In the genomic region with DNA sequence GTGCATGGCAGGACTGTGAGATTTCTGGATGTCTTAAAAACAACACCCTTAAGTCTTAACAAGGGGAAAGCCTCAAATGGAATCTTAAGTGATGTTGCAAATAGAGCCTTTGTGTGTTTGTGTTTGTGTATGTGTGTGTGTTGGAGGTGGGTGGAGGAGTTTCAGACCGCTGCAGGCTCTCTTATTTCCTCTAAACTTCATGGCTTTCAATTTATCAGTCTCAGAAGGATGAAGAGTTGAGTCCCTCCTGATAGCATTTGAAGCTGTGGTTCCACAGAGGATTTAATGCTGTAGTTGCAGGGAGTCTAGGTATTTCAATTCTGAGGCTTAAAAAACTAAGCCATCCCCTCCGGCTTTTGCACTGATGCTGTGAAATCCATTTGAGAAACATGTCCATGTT, we compare ENCODE assay signal across 29 cellular contexts. TPM values are rescaled to one million over a fixed set of nuclear protein-coding genes. Genes with fewer than 3 reads are reported as not detected.
A peak's percentile ranks its signal among the peaks of the same experiment; 100 is the strongest.
DNase-seq lines count a peak whose midpoint lies in the region; ATAC-seq and TF ChIP-seq lines count a peak whose summit lies in the region.
"Had no signal": no experiment of that assay in that cellular context is flagged by ENCODE, and none has a peak within 500 bp of the region (broad histone marks: within the 10 kb centered on the region; RNA-seq: fewer than 3 reads in every experiment).

No MANE protein-coding gene starts in this region.

- no peak overlapping the region for H3K9ac ChIP-seq in mammary epithelial cell (ENCODE audit: insufficient read depth, low read length)
- H3K9ac ChIP-seq in PC-3 (ENCODE audit: low read length), result no peak overlapping the region
- H3K9ac ChIP-seq: BLaER1, parathyroid adenoma had no signal

- H3K27ac ChIP-seq in mammary epithelial cell (ENCODE audit: insufficient read depth, low read depth, low read length), result no peak overlapping the region
- H3K27ac ChIP-seq in breast epithelium, result no peak overlapping the region
- no peak overlapping the region for H3K27ac ChIP-seq in PC-3 (ENCODE audit: low read length)
- no peak overlapping the region for H3K27ac ChIP-seq in dorsolateral prefrontal cortex
- H3K27ac ChIP-seq: ascending aorta, BLaER1, parathyroid adenoma, Peyer's patch, right atrium auricular region had no signal

- no peak for DNase-seq in mammary epithelial cell
- no peak for DNase-seq in breast epithelium (ENCODE audit: low spot score in 2 of 2)
- no peak for DNase-seq in activated T-helper 1 cell treated with anti-CD3 and anti-CD28 coated beads, Interleukin-12 subunit alpha, Interleukin-12 subunit beta, Interleukin-2, Interleukin-4 antibody, amounts not matched to agents 30 ng/mL and 10 ng/mL and 1 ng/mL, durations not matched to agents 14 hours and 24 hours and 36 hours (ENCODE audit: low spot score)
- DNase-seq in memory B cell (ENCODE audit: low spot score in 2 of 2), result no peak
- DNase-seq in PC-3, result no peak
- DNase-seq in NCI-H146 treated with DMSO at 0.1 percent for 48 hours (lab: John Stamatoyannopoulos, UW; ENCODE audit: unreplicated experiment), result no peak
- no peak for DNase-seq in dorsolateral prefrontal cortex
- no peak for DNase-seq in NCI-H748 treated with DMSO at 0.1 percent for 48 hours (lab: John Stamatoyannopoulos, UW)
- DNase-seq: activated CD4-positive, alpha-beta T cell treated with anti-CD3 and anti-CD28 coated beads for 36 hours; activated naive CD4-positive, alpha-beta T cell treated with anti-CD3 and anti-CD28 coated beads, Interleukin-2, amount 50 U/mL, for 16 hours; activated T-cell treated with anti-CD3 and anti-CD28 coated beads, Interleukin-2, amount 50 U/mL, for 72 hours; COR-L47; DMS79; H9; head of caudate nucleus; immature natural killer cell; naive B cell; NCI-H510A; NK-92 treated with Interleukin-12 subunit alpha and Interleukin-12 subunit beta, amount 100 ng/mL, for 24 hours; Peyer's patch; SIG-M5; stimulated activated CD4-positive, alpha-beta T cell treated with anti-CD3 and anti-CD28 coated beads, Interleukin-4, amount 100 ng/mL, for 1 hour; T-helper 17 cell had no signal

- ATAC-seq in memory B cell (ENCODE audit: low read depth) (no peak), PC-3 (no peak)
- ATAC-seq: activated CD4-positive, alpha-beta T cell treated with anti-CD3 and anti-CD28 coated beads for 36 hours; activated T-cell treated with anti-CD3 and anti-CD28 coated beads, Interleukin-2, amount 50 U/mL, for 72 hours; left lobe of liver; stimulated activated memory B cell treated with anti-CD40 and anti-IgM and Interleukin-4, amounts not matched to agents 10 μg/mL and 1 μg/mL and 100 μg/mL, for 72 hours; T-helper 17 cell had no signal

- H3K36me3 Mint-ChIP-seq in activated T-helper 1 cell treated with anti-CD3 and anti-CD28 coated beads, Interleukin-12 subunit alpha, Interleukin-12 subunit beta, Interleukin-2, Interleukin-4 antibody, amounts not matched to agents 30 ng/mL and 10 ng/mL and 1 ng/mL, durations not matched to agents 14 hours and 24 hours and 36 hours (ENCODE audit: low read depth), result peaks cover 2% of the 10 kb centered on the region
- peaks cover 1% of the 10 kb centered on the region for H3K36me3 Mint-ChIP-seq in memory B cell
- H3K36me3 Mint-ChIP-seq: immature natural killer cell; naive B cell; stimulated activated memory B cell treated with anti-CD40 and anti-IgM and Interleukin-4, amounts not matched to agents 10 μg/mL and 1 μg/mL and 100 μg/mL, for 72 hours had no signal

- no peak for TF ChIP-seq POLR2A in breast epithelium (IDR thresholded peaks at IDR 0.05)

- H3K4me3 ChIP-seq in mammary epithelial cell (replicated peaks in 1 of 3; ENCODE audit: insufficient read depth in 1 of 3, low read depth in 2 of 3, low read length in 3 of 3) (no peak overlapping the region), breast epithelium (no peak overlapping the region), PC-3 (ENCODE audit: low read length) (no peak overlapping the region), dorsolateral prefrontal cortex (no peak overlapping the region)
- H3K4me3 ChIP-seq: ascending aorta, BLaER1, Peyer's patch, right atrium auricular region had no signal

- H3K4me1 ChIP-seq in mammary epithelial cell (ENCODE audit: insufficient read depth, low read length) (peaks cover 7% of the 10 kb centered on the region), breast epithelium (no peaks in the 10 kb centered on the region), PC-3 (ENCODE audit: insufficient read depth, low read length) (peaks cover 6% of the 10 kb centered on the region; the same call in 1 of the 2 replicates)

- no peaks in the 10 kb centered on the region for H3K9me3 Mint-ChIP-seq in activated T-helper 1 cell treated with anti-CD3 and anti-CD28 coated beads, Interleukin-12 subunit alpha, Interleukin-12 subunit beta, Interleukin-2, Interleukin-4 antibody, amounts not matched to agents 30 ng/mL and 10 ng/mL and 1 ng/mL, durations not matched to agents 14 hours and 24 hours and 36 hours
- no peaks in the 10 kb centered on the region for H3K9me3 Mint-ChIP-seq in memory B cell
- H3K9me3 Mint-ChIP-seq: activated T-cell treated with anti-CD3 and anti-CD28 coated beads, Interleukin-2, amount 50 U/mL, for 72 hours; H9; immature natural killer cell; naive B cell; stimulated activated memory B cell treated with anti-CD40 and anti-IgM and Interleukin-4, amounts not matched to agents 10 μg/mL and 1 μg/mL and 100 μg/mL, for 72 hours had no signal

- H3K27ac Mint-ChIP-seq in activated T-helper 1 cell treated with anti-CD3 and anti-CD28 coated beads, Interleukin-12 subunit alpha, Interleukin-12 subunit beta, Interleukin-2, Interleukin-4 antibody, amounts not matched to agents 30 ng/mL and 10 ng/mL and 1 ng/mL, durations not matched to agents 14 hours and 24 hours and 36 hours, result peak overlapping the region; percentile 53
- H3K27ac Mint-ChIP-seq in memory B cell, result peak overlapping the region; percentile 38
- H3K27ac Mint-ChIP-seq: activated CD4-positive, alpha-beta T cell treated with anti-CD3 and anti-CD28 coated beads for 36 hours; activated T-cell treated with anti-CD3 and anti-CD28 coated beads, Interleukin-2, amount 50 U/mL, for 72 hours; H9; naive B cell; stimulated activated memory B cell treated with anti-CD40 and anti-IgM and Interleukin-4, amounts not matched to agents 10 μg/mL and 1 μg/mL and 100 μg/mL, for 72 hours; T-helper 17 cell had no signal

- POLR2A ChIA-PET in PC-3 (lab: Charles Lee; ENCODE audit: unreplicated experiment), result no interaction called here

- WGBS in mammary epithelial cell (ENCODE audit: low coverage, missing lambda C conversion rate), result 94% methylated on average over 2 of the region's 2 CpGs

- H3K79me2 ChIP-seq in mammary epithelial cell (ENCODE audit: insufficient read depth, low read length) (no peaks in the 10 kb centered on the region), PC-3 (ENCODE audit: low read length) (no peaks in the 10 kb centered on the region)
- H3K79me2 ChIP-seq: parathyroid adenoma had no signal

- dilution Hi-C loops in mammary epithelial cell (cut with HindIII; ENCODE audit: low sequenced_read_pairs), result no loop called here

- H3K4me2 ChIP-seq in mammary epithelial cell (ENCODE audit: insufficient read depth, low read depth, low read length), result no peak overlapping the region
- H3K4me2 ChIP-seq in PC-3 (ENCODE audit: low read length), result no peak overlapping the region
- H3K4me2 ChIP-seq: BLaER1 had no signal

- no peaks in the 10 kb centered on the region for H3K36me3 ChIP-seq in mammary epithelial cell (ENCODE audit: insufficient read depth, low read length)
- H3K36me3 ChIP-seq in breast epithelium, result no peaks in the 10 kb centered on the region
- no peaks in the 10 kb centered on the region for H3K36me3 ChIP-seq in PC-3 (ENCODE audit: low read depth, low read length)
- H3K36me3 ChIP-seq: ascending aorta, BLaER1, Peyer's patch, right atrium auricular region had no signal

- intact Hi-C loops in mammary epithelial cell (cut with micrococcal nuclease) (no loop called here), breast epithelium (cut with DNase I; ENCODE audit: low total_unique reads) (no loop called here), PC-3 (cut with micrococcal nuclease) (no loop called here), dorsolateral prefrontal cortex (cut with DNase I) (loop anchor here in 1 of 2 donors (10.0 kb wide), 1 partner anchor 92 kb away; no protein-coding TSS in a partner anchor)
- intact Hi-C loops in activated T-helper 1 cell treated with anti-CD3 and anti-CD28 coated beads, Interleukin-12 subunit alpha, Interleukin-12 subunit beta, Interleukin-2, Interleukin-4 antibody, amounts not matched to agents 30 ng/mL and 10 ng/mL and 1 ng/mL, durations not matched to agents 14 hours and 24 hours and 36 hours (cut with micrococcal nuclease), result loop anchor here (10.0 kb wide), 2 partner anchors 148 to 542 kb away; no protein-coding TSS in a partner anchor

- BruUV-seq in mammary epithelial cell (replicated peaks; lab: Mats Ljungman, UMichigan) (no TSS peak), PC-3 (replicated peaks; lab: Mats Ljungman, UMichigan) (no TSS peak)

- no peaks in the 10 kb centered on the region for H3F3A ChIP-seq in PC-3 (ENCODE audit: low read length, unreplicated experiment)

- H3K9me3 ChIP-seq in mammary epithelial cell (replicated peaks; ENCODE audit: insufficient read depth, low read length), result no peaks in the 10 kb centered on the region
- H3K9me3 ChIP-seq in breast epithelium, result no peaks in the 10 kb centered on the region
- H3K9me3 ChIP-seq in PC-3 (ENCODE audit: low read length), result no peaks in the 10 kb centered on the region
- H3K9me3 ChIP-seq: ascending aorta, BLaER1, Peyer's patch, right atrium auricular region had no signal

- in situ Hi-C loops in mammary epithelial cell (cut with MboI; ENCODE audit: low sequenced_read_pairs in 2 of 2), result no loop called here

- no peaks in the 10 kb centered on the region for H3K27me3 Mint-ChIP-seq in activated T-helper 1 cell treated with anti-CD3 and anti-CD28 coated beads, Interleukin-12 subunit alpha, Interleukin-12 subunit beta, Interleukin-2, Interleukin-4 antibody, amounts not matched to agents 30 ng/mL and 10 ng/mL and 1 ng/mL, durations not matched to agents 14 hours and 24 hours and 36 hours (ENCODE audit: insufficient read depth)
- no peaks in the 10 kb centered on the region for H3K27me3 Mint-ChIP-seq in memory B cell
- H3K27me3 Mint-ChIP-seq: activated CD4-positive, alpha-beta T cell treated with anti-CD3 and anti-CD28 coated beads for 36 hours; naive B cell; stimulated activated memory B cell treated with anti-CD40 and anti-IgM and Interleukin-4, amounts not matched to agents 10 μg/mL and 1 μg/mL and 100 μg/mL, for 72 hours; T-helper 17 cell had no signal

- TF ChIP-seq CTCF in mammary epithelial cell (conservative IDR thresholded peaks at IDR 0.05 in 1 of 2, IDR thresholded peaks at IDR 0.05 in 1 of 2; ENCODE audit: extremely low read depth in 1 of 2, insufficient read depth in 1 of 2, low read depth in 1 of 2, low read length in 2 of 2) (no peak), breast epithelium (IDR thresholded peaks at IDR 0.05) (no peak), PC-3 (conservative IDR thresholded peaks at IDR 0.05; ENCODE audit: low read depth, low read length) (no peak), dorsolateral prefrontal cortex (IDR thresholded peaks at IDR 0.05 in 54 of 56, conservative IDR thresholded peaks at IDR 0.05 in 2 of 56; ENCODE audit: low read depth in 1 of 56, partially characterized antibody in 56 of 56) (no peak)

- CTCF ChIA-PET in mammary epithelial cell (lab: Charles Lee; ENCODE audit: low non-redundant PET), result no interaction called here
- CTCF ChIA-PET in PC-3 (lab: Charles Lee), result interaction anchor here (0.6 kb wide), 1 partner anchor 68 kb away, joined by 4 read pairs; no protein-coding TSS in a partner anchor

- H3K4me3 Mint-ChIP-seq in activated T-helper 1 cell treated with anti-CD3 and anti-CD28 coated beads, Interleukin-12 subunit alpha, Interleukin-12 subunit beta, Interleukin-2, Interleukin-4 antibody, amounts not matched to agents 30 ng/mL and 10 ng/mL and 1 ng/mL, durations not matched to agents 14 hours and 24 hours and 36 hours, result no peak overlapping the region
- no peak overlapping the region for H3K4me3 Mint-ChIP-seq in memory B cell
- H3K4me3 Mint-ChIP-seq: activated CD4-positive, alpha-beta T cell treated with anti-CD3 and anti-CD28 coated beads for 36 hours; H9; immature natural killer cell; naive B cell; stimulated activated memory B cell treated with anti-CD40 and anti-IgM and Interleukin-4, amounts not matched to agents 10 μg/mL and 1 μg/mL and 100 μg/mL, for 72 hours; T-helper 17 cell had no signal

- peaks cover 21% of the 10 kb centered on the region for H3K4me1 Mint-ChIP-seq in activated T-helper 1 cell treated with anti-CD3 and anti-CD28 coated beads, Interleukin-12 subunit alpha, Interleukin-12 subunit beta, Interleukin-2, Interleukin-4 antibody, amounts not matched to agents 30 ng/mL and 10 ng/mL and 1 ng/mL, durations not matched to agents 14 hours and 24 hours and 36 hours (ENCODE audit: low read depth)
- H3K4me1 Mint-ChIP-seq in memory B cell, result peaks cover 7% of the 10 kb centered on the region

- H3K27me3 ChIP-seq in mammary epithelial cell (ENCODE audit: insufficient read depth, low read length) (no peaks in the 10 kb centered on the region), breast epithelium (no peaks in the 10 kb centered on the region), PC-3 (ENCODE audit: low read length) (no peaks in the 10 kb centered on the region), dorsolateral prefrontal cortex (no peaks in the 10 kb centered on the region)
- H3K27me3 ChIP-seq: ascending aorta, BLaER1, Peyer's patch, right atrium auricular region had no signal

- H4K20me1 ChIP-seq in mammary epithelial cell (ENCODE audit: insufficient read depth, low read length) (no peaks in the 10 kb centered on the region), PC-3 (ENCODE audit: low read length) (no peaks in the 10 kb centered on the region)
- H4K20me1 ChIP-seq: BLaER1 had no signal

- no peaks in the 10 kb centered on the region for H3K9me2 ChIP-seq in PC-3 (replicated peaks; ENCODE audit: low read length)

- H2AFZ ChIP-seq in mammary epithelial cell (ENCODE audit: low read depth, low read length), result peak overlapping the region; percentile 10
- H2AFZ ChIP-seq in PC-3 (ENCODE audit: low read length), result no peak overlapping the region
- H2AFZ ChIP-seq: parathyroid adenoma had no signal

RNA-seq across cellular contexts. Expression of a gene that starts 4.3 kb away (rescaled TPM):
- total RNA-seq in mammary epithelial cell (10 to 100 TPM; 12.7 to 49.3 TPM), breast epithelium (10 to 100 TPM; 16.7 to 29.3 (median 21.1) TPM), PC-3 (2014; rRNA removed) (21.5 and 42.1 TPM in 2 replicates), dorsolateral prefrontal cortex (10 to 100 TPM in 83 of 120 experiments, 1 to 10 TPM in 37; 4.0 to 28.5 (median 12.0) TPM)
- 12.8 TPM for polyA plus RNA-seq in mammary epithelial cell
- polyA minus RNA-seq in mammary epithelial cell, result 55.0 TPM
- 16.0 and 16.3 TPM in 2 replicates for total RNA-seq in activated T-helper 1 cell treated with anti-CD3 and anti-CD28 coated beads, Interleukin-12 subunit alpha, Interleukin-12 subunit beta, Interleukin-2, Interleukin-4 antibody, amounts not matched to agents 30 ng/mL and 10 ng/mL and 1 ng/mL, durations not matched to agents 14 hours and 24 hours and 36 hours
